ENCODE assay signal across 15 cellular contexts in the genomic region with DNA sequence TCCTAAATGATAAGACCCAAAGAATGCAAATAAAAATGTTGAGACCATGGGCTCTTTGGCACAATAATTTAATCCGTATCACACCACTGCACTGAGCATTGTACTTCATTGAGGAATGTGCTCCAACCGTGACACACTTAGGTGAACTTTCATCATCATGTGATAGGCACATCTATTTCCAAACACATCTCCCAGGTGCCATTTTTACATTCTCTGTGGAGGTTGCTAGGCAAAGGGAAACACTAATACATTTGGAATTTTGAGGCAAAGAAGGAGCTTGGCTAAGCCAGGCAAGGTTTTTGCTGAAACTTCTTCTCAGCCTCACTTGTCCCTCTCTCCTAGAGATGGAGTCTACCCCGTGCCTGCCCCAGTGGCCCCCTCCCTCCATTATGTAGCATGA.
A peak's percentile ranks its signal among the peaks of the same experiment; 100 is the strongest.
DNase-seq lines count a peak whose midpoint lies in the region; ATAC-seq, FAIRE-seq and TF ChIP-seq lines count a peak whose summit lies in the region.
"Had no signal": no experiment of that assay in that cellular context is flagged by ENCODE, and none has a peak within 500 bp of the region (broad histone marks: within the 10 kb centered on the region; RNA-seq: fewer than 3 reads in every experiment).

No MANE protein-coding gene starts in this region.

- peak; percentile 24 for DNase-seq in Daoy (ENCODE audit: low read depth)
- DNase-seq in NCI-H526 (lab: John Stamatoyannopoulos, UW) = peak; percentile 80 to 82
- peak; percentile 78 for DNase-seq in bronchial epithelial cell (ENCODE audit: low read depth)
- DNase-seq in upper lobe of left lung = no peak
- DNase-seq in activated naive CD4-positive, alpha-beta T cell treated with anti-CD3 and anti-CD28 coated beads, Interleukin-2, amount 50 U/mL, for 72 hours (ENCODE audit: low spot score in 2 of 2) = no peak
- no peak for DNase-seq in HK-2 (ENCODE audit: unreplicated experiment)
- DNase-seq in central memory CD4-positive, alpha-beta T cell = no peak
- DNase-seq: activated CD8-positive, alpha-beta T cell treated with anti-CD3 and anti-CD28 coated beads, Interleukin-2, amount 10 ng/mL, durations not matched to agents 7 days and 5 days; NCI-H1105 treated with DMSO at 0.1 percent for 48 hours had no signal

- ATAC-seq in upper lobe of left lung (ENCODE audit: low FRiP score in 2 of 2) = no peak
- no peak for ATAC-seq in activated naive CD4-positive, alpha-beta T cell treated with anti-CD3 and anti-CD28 coated beads, Interleukin-2, amount 50 U/mL, for 72 hours
- ATAC-seq: activated CD8-positive, alpha-beta T cell treated with anti-CD3 and anti-CD28 coated beads, Interleukin-2, amount 10 ng/mL, durations not matched to agents 7 days and 5 days; activated T-helper 17 cell treated with anti-CD3 and anti-CD28 coated beads, Interleukin-2, amount 50 U/mL, for 72 hours had no signal

- H3K9me3 Mint-ChIP-seq in activated naive CD4-positive, alpha-beta T cell treated with anti-CD3 and anti-CD28 coated beads, Interleukin-2, amount 50 U/mL, for 72 hours = no peaks in the 10 kb centered on the region
- H3K9me3 Mint-ChIP-seq: activated T-helper 17 cell treated with anti-CD3 and anti-CD28 coated beads, Interleukin-2, amount 50 U/mL, for 72 hours had no signal

- no peak overlapping the region for H3K27ac Mint-ChIP-seq in activated naive CD4-positive, alpha-beta T cell treated with anti-CD3 and anti-CD28 coated beads, Interleukin-2, amount 50 U/mL, for 72 hours
- H3K27ac Mint-ChIP-seq: activated CD8-positive, alpha-beta T cell treated with anti-CD3 and anti-CD28 coated beads, Interleukin-2, amount 10 ng/mL, durations not matched to agents 7 days and 5 days; activated T-helper 17 cell treated with anti-CD3 and anti-CD28 coated beads, Interleukin-2, amount 50 U/mL, for 72 hours had no signal

- no peak overlapping the region for H3K4me3 ChIP-seq in bronchial epithelial cell (ENCODE audit: low read depth, low read length)
- H3K4me3 ChIP-seq in upper lobe of left lung = no peak overlapping the region
- H3K4me3 ChIP-seq: ascending aorta, SK-N-MC, tibial nerve had no signal

- TF ChIP-seq EP300 in upper lobe of left lung (IDR thresholded peaks at IDR 0.05) = no peak

- H3K36me3 ChIP-seq in bronchial epithelial cell (ENCODE audit: control insufficient read depth, insufficient read depth, low read length) = no peaks in the 10 kb centered on the region
- H3K36me3 ChIP-seq in upper lobe of left lung = no peaks in the 10 kb centered on the region
- H3K36me3 ChIP-seq: ascending aorta, tibial nerve had no signal

- H3K27ac ChIP-seq in layer of hippocampus (ENCODE audit: low read depth, low read length) = peak overlapping the region; percentile 2
- H3K27ac ChIP-seq in upper lobe of left lung = no peak overlapping the region
- H3K27ac ChIP-seq: ascending aorta, SK-N-MC, tibial nerve had no signal

- no peak for FAIRE-seq in bronchial epithelial cell (lab: Jason Lieb, UNC)
- FAIRE-seq: islet of Langerhans had no signal

- no peaks in the 10 kb centered on the region for H3K36me3 Mint-ChIP-seq in activated naive CD4-positive, alpha-beta T cell treated with anti-CD3 and anti-CD28 coated beads, Interleukin-2, amount 50 U/mL, for 72 hours

- TF ChIP-seq POLR2A in upper lobe of left lung (IDR thresholded peaks at IDR 0.05) = no peak

- TF ChIP-seq CTCF in bronchial epithelial cell (IDR thresholded peaks at IDR 0.05; ENCODE audit: insufficient read depth, low read length, severe bottlenecking) = no peak
- TF ChIP-seq CTCF in upper lobe of left lung (IDR thresholded peaks at IDR 0.05) = no peak

- H3K9me3 ChIP-seq in upper lobe of left lung = no peaks in the 10 kb centered on the region
- H3K9me3 ChIP-seq: ascending aorta, tibial nerve had no signal

- 61 to 70% methylated on average over 3 of the region's 3 CpGs for WGBS in upper lobe of left lung, 2 donors

- H3K4me1 ChIP-seq in upper lobe of left lung = no peaks in the 10 kb centered on the region
- H3K4me1 ChIP-seq: ascending aorta had no signal

- no peaks in the 10 kb centered on the region for H3K27me3 ChIP-seq in bronchial epithelial cell (ENCODE audit: control insufficient read depth, insufficient read depth, low read length)
- H3K27me3 ChIP-seq in layer of hippocampus (ENCODE audit: control insufficient read depth, insufficient read depth, low read length) = no peaks in the 10 kb centered on the region
- no peaks in the 10 kb centered on the region for H3K27me3 ChIP-seq in upper lobe of left lung
- H3K27me3 ChIP-seq: ascending aorta, tibial nerve had no signal

Comparison
In these comparisons a context has a peak if more than half of its experiments do, and no peak if none do; other contexts are left out.
1. DNase-seq: peak in Daoy (single experiment), NCI-H526 (2 of 2) and bronchial epithelial cell (single experiment); none in upper lobe of left lung (0 of 2), activated naive CD4-positive, alpha-beta T cell treated with anti-CD3 and anti-CD28 coated beads, Interleukin-2, amount 50 U/mL, for 72 hours (0 of 2), HK-2 (single experiment) and central memory CD4-positive, alpha-beta T cell (single experiment).